In genomic region chr20:652611-653109, GRCh38 we compare ENCODE assay signal across 9 cellular contexts. TPM values are rescaled to one million over a fixed set of nuclear protein-coding genes. Genes with fewer than 3 reads are reported as not detected.
A peak's percentile ranks its signal among the peaks of the same experiment; 100 is the strongest.
DNase-seq lines count a peak whose midpoint lies in the region; ATAC-seq, FAIRE-seq and TF ChIP-seq lines count a peak whose summit lies in the region.
"Had no signal": no experiment of that assay in that cellular context is flagged by ENCODE, and none has a peak within 500 bp of the region (broad histone marks: within the 10 kb centered on the region; RNA-seq: fewer than 3 reads in every experiment).

No MANE protein-coding gene starts in this region.

- RAD21 ChIA-PET in GM12878 (lab: Charles Lee; ENCODE audit: unreplicated experiment): interaction anchor here (1.8 kb wide), 1 partner anchor 15 kb away, joined by 6 read pairs; no protein-coding TSS in a partner anchor

- H3K4me3 ChIP-seq in GM12878 (peak overlapping the region; percentile 83), thoracic aorta (peak overlapping the region; percentile 85)

- POLR2A ChIA-PET in GM12878 (lab: Charles Lee): no interaction called here

- peak overlapping the region; percentile 91 for H3K4me2 ChIP-seq in GM12878 (ENCODE audit: control insufficient read depth, insufficient read depth)

- ATAC-seq in activated CD4-positive, CD25-positive, alpha-beta regulatory T cell treated with anti-CD3 and anti-CD28 coated beads, Interleukin-2, amount 50 U/mL, for 24 hours: peak; percentile 1 to 5
- ATAC-seq in GM12878 (no peak; the same call in 2 of the 3 replicates), thoracic aorta (ENCODE audit: insufficient number of reproducible peaks, low FRiP score, low read depth) (no peak), HG03196 (IDR thresholded peaks at IDR 0.05; ENCODE audit: unreplicated experiment) (no peak)

- H3K27me3 ChIP-seq in GM12878 (replicated peaks in 1 of 2; ENCODE audit: control insufficient read depth in 2 of 2, insufficient read depth in 2 of 2, low read length in 1 of 2) (no peaks in the 10 kb centered on the region), layer of hippocampus (ENCODE audit: control insufficient read depth, insufficient read depth, low read length) (no peaks in the 10 kb centered on the region), thoracic aorta (replicated peaks; ENCODE audit: insufficient read depth) (no peaks in the 10 kb centered on the region)

- SMC1A ChIA-PET in GM12878 (lab: Charles Lee; ENCODE audit: uncharacterized antibody, unreplicated experiment): interaction anchor here (1.3 kb wide), 1 partner anchor 180 kb away, joined by 3 read pairs; the partner anchor contains the start of gene FAM110A

- no peaks in the 10 kb centered on the region for H3K9me3 ChIP-seq in GM12878 (replicated peaks; ENCODE audit: control insufficient read depth, insufficient read depth, low read length)
- no peaks in the 10 kb centered on the region for H3K9me3 ChIP-seq in thoracic aorta

- no peak for TF ChIP-seq POLR2A in GM12878 (IDR thresholded peaks at IDR 0.05; ENCODE audit: low read depth, low read length)

- TF ChIP-seq CTCF in GM12878 (IDR thresholded peaks at IDR 0.05 in 2 of 3, conservative IDR thresholded peaks at IDR 0.05 in 1 of 3; ENCODE audit: control insufficient read depth in 2 of 3, extremely low read depth in 1 of 3, insufficient read depth in 1 of 3, low read depth in 3 of 3, low read length in 3 of 3): no peak
- no peak for TF ChIP-seq CTCF in thoracic aorta (IDR thresholded peaks at IDR 0.05)

- BruUV-seq in GM12878 (replicated peaks; lab: Mats Ljungman, UMichigan): TSS peak; percentile 52

- H2AFZ ChIP-seq in GM12878 (ENCODE audit: control insufficient read depth, low read depth, low read length): peak overlapping the region; percentile 67

- no peak for TF ChIP-seq RAD21 in GM12878 (IDR thresholded peaks at IDR 0.05; ENCODE audit: insufficient read depth, low read depth, low read length)

- FAIRE-seq in GM12878 (lab: Jason Lieb, UNC): no peak
- FAIRE-seq: colon had no signal

- H3K27ac ChIP-seq in GM12878 (ENCODE audit: control insufficient read depth, insufficient read depth) (peak overlapping the region; percentile 63), layer of hippocampus (ENCODE audit: low read depth, low read length) (peak overlapping the region; percentile 61), thoracic aorta (peak overlapping the region; percentile 69 to 78)

- TF ChIP-seq EP300 in GM12878 (IDR thresholded peaks at IDR 0.05; ENCODE audit: borderline replicate concordance in 1 of 2, control insufficient read depth in 1 of 2, low read depth in 2 of 2, low read length in 2 of 2): no peak

- no peak for DNase-seq in activated CD4-positive, CD25-positive, alpha-beta regulatory T cell (lab: John Stamatoyannopoulos, UW)
- peak; percentile 22 for DNase-seq in KG1 (lab: John Stamatoyannopoulos, UW)
- no peak for DNase-seq in GM12878 (ENCODE audit: low read depth, low spot score)
- DNase-seq in thoracic aorta (ENCODE audit: low spot score): no peak
- DNase-seq in G401 (ENCODE audit: low spot score): no peak

- under 1% methylated on average over 29 of the region's 36 CpGs for WGBS in GM12878 (ENCODE audit: insufficient coverage, insufficient replicate concordance, low lambda C conversion rate, missing lambda C conversion rate)

- H3K4me1 ChIP-seq in GM12878 (ENCODE audit: control insufficient read depth, insufficient read depth, low read length) (peaks cover 6% of the 10 kb centered on the region; the same call in 1 of the 2 replicates), thoracic aorta (ENCODE audit: control insufficient read depth in 1 of 2, low read depth in 2 of 2) (peaks cover 6 to 29% of the 10 kb centered on the region in 2 donors)

- no peaks in the 10 kb centered on the region for H4K20me1 ChIP-seq in GM12878 (ENCODE audit: control insufficient read depth, insufficient read depth)

- in situ Hi-C loops in GM12878 (cut with MboI) (no loop called here), G401 (cut with HindIII; ENCODE audit: low sequenced_read_pairs) (no loop called here)

- H3K79me2 ChIP-seq in GM12878 (ENCODE audit: control insufficient read depth, insufficient read depth, low read length): peaks cover 14% of the 10 kb centered on the region

- intact Hi-C loops in GM12878 (cut with micrococcal nuclease; ENCODE audit: unreplicated experiment): loop anchor here (5.0 kb wide), 2 partner anchors 75 to 85 kb away; no protein-coding TSS in a partner anchor

- H3K36me3 ChIP-seq in GM12878 (ENCODE audit: control insufficient read depth in 2 of 2, insufficient read depth in 2 of 2, low read length in 1 of 2): peaks cover 0 to 4% of the 10 kb centered on the region in 2 experiments; a peak in 2 of 4 replicates
- peaks cover 22% of the 10 kb centered on the region for H3K36me3 ChIP-seq in thoracic aorta

- CTCF ChIA-PET in GM12878 (lab: Yijun Ruan, JAX): interaction anchor here (0.5 to 3.0 kb wide), 3 partner anchors 15 to 113 kb away, joined by 3 to 18 read pairs (median 6); no protein-coding TSS in a partner anchor

- H3K9ac ChIP-seq in GM12878 (ENCODE audit: control insufficient read depth, insufficient read depth, low read length): peak overlapping the region; percentile 78

TF ChIP-seq in GM12878, 131 proteins besides CTCF, POLR2A, EP300 and RAD21 (continues in another document):
- no peak for TF ChIP-seq PKNOX1 (IDR thresholded peaks at IDR 0.05)

RNA-seq across cellular contexts. Expression of gene SRXN1, which starts 0.3 kb away (rescaled TPM):
- 3.0 and 4.5 TPM in 2 replicates for total RNA-seq in GM12878 (2013; cell fraction: nucleolus; rRNA removed)
- total RNA-seq in GM12878 (2014; rRNA removed) (19.3 and 20.5 TPM in 2 replicates), GM12878 (2014; rRNA removed; fragmentation: Illumina TruSeq; extraction: Trizol) (14.4 and 14.8 TPM in 2 replicates), GM12878 (2021) (15.8 and 16.0 TPM in 2 replicates), thoracic aorta (10 to 100 TPM; 41.7 to 49.4 TPM)
- 8.8 TPM for polyA plus RNA-seq in GM12878 (2011; ENCODE audit: low read depth)
- polyA plus RNA-seq in GM12878 (2011; rRNA removed) (17.6 and 17.8 TPM in 2 replicates), GM12878 (2014; fragmentation: Illumina TruSeq; extraction: Trizol) (19.3 and 19.6 TPM in 2 replicates), GM12878 (2014; fragmentation: Nextera tagmentation; extraction: Ambion mirVana) (1 to 10 TPM; 4.1 to 7.5 TPM), GM12878 (2014; rRNA removed) (13.7 and 14.2 TPM in 2 replicates), GM12878 (2016; fragmentation: Nextera tagmentation; extraction: Ambion mirVana) (10 to 100 TPM; 15.2 to 17.9 TPM)
- polyA plus RNA-seq in GM12878 (2011; cell fraction: cytosol; rRNA removed): 12.6 and 14.4 TPM in 2 replicates
- polyA plus RNA-seq in GM12878 (2011; cell fraction: nucleus; rRNA removed): 7.6 and 8.1 TPM in 2 replicates
- polyA plus RNA-seq in GM12878 (2012): 9.3 and 9.8 TPM in 2 replicates
- 12.8 and 17.8 TPM in 2 replicates for polyA minus RNA-seq in GM12878 (2011; rRNA and poly(A)+ RNA removed)
- polyA minus RNA-seq in GM12878 (2011; cell fraction: cytosol; rRNA and poly(A)+ RNA removed): 6.3 and 6.7 TPM in 2 replicates
- 2.3 and 3.5 TPM in 2 replicates for polyA minus RNA-seq in GM12878 (2011; cell fraction: nucleus; rRNA and poly(A)+ RNA removed)
- total RNA-seq in G401 (2014; rRNA removed; shearing (Covaris generic)): 65.4 and 70.6 TPM in 2 replicates

RNA-seq across cellular contexts. Expression of gene SCRT2, which starts 22.9 kb away (rescaled TPM):
- not detected in 2 replicates for total RNA-seq in GM12878 (2013; cell fraction: nucleolus; rRNA removed)
- total RNA-seq in GM12878 (2014; rRNA removed): not detected in 2 replicates
- total RNA-seq in GM12878 (2014; rRNA removed; fragmentation: Illumina TruSeq; extraction: Trizol): not detected in 2 replicates
- total RNA-seq in GM12878 (2021): not detected in 2 replicates
- polyA plus RNA-seq in GM12878 (2011; ENCODE audit: low read depth): not detected
- not detected in 2 replicates for polyA plus RNA-seq in GM12878 (2011; rRNA removed)
- polyA plus RNA-seq in GM12878 (2011; cell fraction: cytosol; rRNA removed): 0.01 TPM in 1 of 2 replicates, not detected in the other
- 0.12 and 0.13 TPM in 2 replicates for polyA plus RNA-seq in GM12878 (2011; cell fraction: nucleus; rRNA removed)
- not detected in 2 replicates for polyA plus RNA-seq in GM12878 (2012)
- not detected in 2 replicates for polyA plus RNA-seq in GM12878 (2014; fragmentation: Illumina TruSeq; extraction: Trizol)
- polyA plus RNA-seq in GM12878 (2014; fragmentation: Nextera tagmentation; extraction: Ambion mirVana): not detected
- not detected in 2 replicates for polyA plus RNA-seq in GM12878 (2014; rRNA removed)
- not detected for polyA plus RNA-seq in GM12878 (2016; fragmentation: Nextera tagmentation; extraction: Ambion mirVana)
- polyA minus RNA-seq in GM12878 (2011; rRNA and poly(A)+ RNA removed): 0.05 TPM in 1 of 2 replicates, not detected in the other
- not detected in 2 replicates for polyA minus RNA-seq in GM12878 (2011; cell fraction: cytosol; rRNA and poly(A)+ RNA removed)
- 0.10 TPM in 1 of 2 replicates, not detected in the other for polyA minus RNA-seq in GM12878 (2011; cell fraction: nucleus; rRNA and poly(A)+ RNA removed)
- total RNA-seq in thoracic aorta: not detected
- not detected in 2 replicates for total RNA-seq in G401 (2014; rRNA removed; shearing (Covaris generic))

RNA-seq across cellular contexts. Expression of gene TCF15, which starts 42.6 kb away (rescaled TPM):
- not detected in 2 replicates for total RNA-seq in GM12878 (2013; cell fraction: nucleolus; rRNA removed)
- total RNA-seq in GM12878 (2014; rRNA removed) (not detected in 2 replicates), GM12878 (2014; rRNA removed; fragmentation: Illumina TruSeq; extraction: Trizol) (not detected in 2 replicates), GM12878 (2021) (not detected in 2 replicates), thoracic aorta (not detected)
- not detected for polyA plus RNA-seq in GM12878 (2011; ENCODE audit: low read depth)
- polyA plus RNA-seq in GM12878 (2011; rRNA removed) (0.08 TPM in 1 of 2 replicates, not detected in the other), GM12878 (2014; fragmentation: Illumina TruSeq; extraction: Trizol) (not detected in 2 replicates), GM12878 (2014; fragmentation: Nextera tagmentation; extraction: Ambion mirVana) (not detected), GM12878 (2014; rRNA removed) (not detected in 2 replicates), GM12878 (2016; fragmentation: Nextera tagmentation; extraction: Ambion mirVana) (not detected)
- polyA plus RNA-seq in GM12878 (2011; cell fraction: cytosol; rRNA removed): 0.07 and 0.10 TPM in 2 replicates
- 0.07 TPM in 1 of 2 replicates, not detected in the other for polyA plus RNA-seq in GM12878 (2011; cell fraction: nucleus; rRNA removed)
- 0.41 and 0.42 TPM in 2 replicates for polyA plus RNA-seq in GM12878 (2012)
- polyA minus RNA-seq in GM12878 (2011; rRNA and poly(A)+ RNA removed): not detected in 2 replicates
- not detected in 2 replicates for polyA minus RNA-seq in GM12878 (2011; cell fraction: cytosol; rRNA and poly(A)+ RNA removed)
- polyA minus RNA-seq in GM12878 (2011; cell fraction: nucleus; rRNA and poly(A)+ RNA removed): not detected in 2 replicates
- 0.10 and 3.1 TPM in 2 replicates for total RNA-seq in G401 (2014; rRNA removed; shearing (Covaris generic))

Comparison
In these comparisons a context has a peak if more than half of its experiments do, and no peak if none do; other contexts are left out.
1. ATAC-seq: peak in activated CD4-positive, CD25-positive, alpha-beta regulatory T cell treated with anti-CD3 and anti-CD28 coated beads, Interleukin-2, amount 50 U/mL, for 24 hours (2 of 2); none in GM12878 (single experiment), thoracic aorta (single experiment) and HG03196 (single experiment).
2. Peak in every context shown above with its lines, with median percentiles within 50 percentile points of each other: H3K27ac ChIP-seq.